In the genomic region with DNA sequence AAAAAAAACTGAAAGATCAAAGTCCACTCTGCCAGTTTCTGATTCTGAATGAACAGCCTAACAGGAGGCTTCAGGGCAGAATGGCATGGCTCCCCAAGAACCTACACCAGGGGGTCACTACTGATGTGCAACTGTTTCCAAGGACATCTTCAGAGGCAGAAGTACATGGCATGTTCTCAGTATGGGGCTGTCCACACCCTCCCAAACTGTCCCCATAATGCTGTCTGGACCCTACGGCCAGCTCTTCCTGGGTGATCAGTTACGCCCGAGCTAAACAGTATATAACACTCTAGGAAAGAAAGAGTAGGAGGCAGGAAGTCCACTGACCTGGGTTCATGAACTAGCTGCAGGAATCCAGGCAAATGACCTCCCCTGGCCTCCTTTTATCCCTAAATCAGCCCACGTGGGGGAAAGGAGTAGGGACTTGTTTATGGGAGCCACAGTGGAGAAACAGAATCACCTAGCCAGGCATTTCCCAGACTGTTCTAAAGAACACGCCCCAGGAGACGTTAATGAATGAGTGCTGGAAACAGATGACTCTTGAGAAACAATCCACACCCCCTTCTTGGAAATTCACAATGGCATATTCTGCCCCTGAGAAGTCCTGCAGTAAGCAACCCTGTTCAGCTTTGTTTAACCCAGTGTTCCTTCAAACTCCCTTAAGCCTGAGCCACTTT, we compare ENCODE assay signal across 8 cellular contexts. TPM values are rescaled to one million over a fixed set of nuclear protein-coding genes. Genes with fewer than 3 reads are reported as not detected.
A peak's percentile ranks its signal among the peaks of the same experiment; 100 is the strongest.
DNase-seq lines count a peak whose midpoint lies in the region; ATAC-seq and TF ChIP-seq lines count a peak whose summit lies in the region.

No MANE protein-coding gene starts in this region.

- H3K27ac ChIP-seq in endodermal cell (ENCODE audit: low read depth, low read length), result no peak overlapping the region

- H3K4me3 ChIP-seq in endodermal cell (ENCODE audit: low read length), result peak overlapping the region; percentile 75

- no peaks in the 10 kb centered on the region for H3K36me3 ChIP-seq in endodermal cell (ENCODE audit: control insufficient read depth, insufficient read depth, low read length)

- H3K9me3 ChIP-seq in endodermal cell (ENCODE audit: control insufficient read depth, low read length), result no peaks in the 10 kb centered on the region

- no peaks in the 10 kb centered on the region for H3K27me3 Mint-ChIP-seq in endodermal cell (ENCODE audit: insufficient read depth)
- no peaks in the 10 kb centered on the region for H3K27me3 Mint-ChIP-seq in natural killer cell treated with Interleukin-12 subunit alpha and Interleukin-12 subunit beta and Interleukin-15 and Interleukin-18, amount 100 ng/mL, for 72 hours

- H3K27ac Mint-ChIP-seq in endodermal cell, result peak overlapping the region; percentile 78
- peak overlapping the region; percentile 81 to 99 for H3K27ac Mint-ChIP-seq in natural killer cell treated with Interleukin-12 subunit alpha and Interleukin-12 subunit beta and Interleukin-15 and Interleukin-18, amount 100 ng/mL, for 72 hours

- in situ Hi-C loops in GM13976 (cut with MboI; ENCODE audit: low sequenced_read_pairs, unreplicated experiment), result no loop called here

- H3K36me3 Mint-ChIP-seq in endodermal cell (ENCODE audit: low read depth), result no peaks in the 10 kb centered on the region
- H3K36me3 Mint-ChIP-seq in natural killer cell treated with Interleukin-12 subunit alpha and Interleukin-12 subunit beta and Interleukin-15 and Interleukin-18, amount 100 ng/mL, for 72 hours, result no peaks in the 10 kb centered on the region

- ATAC-seq in natural killer cell treated with Interleukin-12 subunit alpha and Interleukin-12 subunit beta and Interleukin-15 and Interleukin-18, amount 100 ng/mL, for 72 hours, result no peak
- no peak for ATAC-seq in HG03565 (IDR thresholded peaks at IDR 0.05; ENCODE audit: unreplicated experiment)
- ATAC-seq in HG02970 (IDR thresholded peaks at IDR 0.05; ENCODE audit: low FRiP score, unreplicated experiment), result no peak

- H3K9me3 Mint-ChIP-seq in endodermal cell, result no peaks in the 10 kb centered on the region
- no peaks in the 10 kb centered on the region for H3K9me3 Mint-ChIP-seq in natural killer cell treated with Interleukin-12 subunit alpha and Interleukin-12 subunit beta and Interleukin-15 and Interleukin-18, amount 100 ng/mL, for 72 hours

- no peak overlapping the region for H3K9ac ChIP-seq in endodermal cell (ENCODE audit: extremely low read depth, low read length, poor library complexity, severe bottlenecking)

- H3K4me3 Mint-ChIP-seq in endodermal cell, result peak overlapping the region; percentile 67
- H3K4me3 Mint-ChIP-seq in natural killer cell treated with Interleukin-12 subunit alpha and Interleukin-12 subunit beta and Interleukin-15 and Interleukin-18, amount 100 ng/mL, for 72 hours, result peak overlapping the region; percentile 91

- peaks cover 30% of the 10 kb centered on the region for H3K4me1 ChIP-seq in endodermal cell (ENCODE audit: control insufficient read depth, insufficient read depth, low read length)

- peaks cover 72% of the 10 kb centered on the region for H3K4me1 Mint-ChIP-seq in endodermal cell
- peaks cover 67 to 77% of the 10 kb centered on the region in 2 donors for H3K4me1 Mint-ChIP-seq in natural killer cell treated with Interleukin-12 subunit alpha and Interleukin-12 subunit beta and Interleukin-15 and Interleukin-18, amount 100 ng/mL, for 72 hours (ENCODE audit: low read depth in 2 of 2)

- WGBS in endodermal cell (ENCODE audit: insufficient coverage in 1 of 2, insufficient read length in 1 of 2), 2 experiments, result 72 to 75% methylated on average over 3 to 6 of the region's 6 CpGs

- H3K27me3 ChIP-seq in endodermal cell (ENCODE audit: control insufficient read depth, insufficient read depth, low read length, poor library complexity, severe bottlenecking), result no peaks in the 10 kb centered on the region

- DNase-seq in AG08395 (ENCODE audit: low spot score) (peak; percentile 52), NCI-H2227 treated with DMSO at 0.1 percent for 48 hours (lab: John Stamatoyannopoulos, UW) (peak; percentile 48), endodermal cell (no peak), GM13976 (ENCODE audit: low spot score) (no peak), inferior parietal cortex (ENCODE audit: extremely low spot score) (no peak)
- no peak for DNase-seq in natural killer cell treated with Interleukin-12 subunit alpha and Interleukin-12 subunit beta and Interleukin-15 and Interleukin-18, amount 100 ng/mL, for 72 hours (ENCODE audit: low spot score)

- TF ChIP-seq CTCF in endodermal cell (conservative IDR thresholded peaks at IDR 0.05) (no peak), GM13976 (IDR thresholded peaks at IDR 0.05; ENCODE audit: borderline replicate concordance, control extremely low read depth, extremely low read depth, insufficient read depth, missing control alignments) (no peak)

RNA-seq across cellular contexts. Expression of gene TMBIM1, which starts 2.5 kb away (rescaled TPM):
- 10 to 100 TPM; 50.7 to 53.8 TPM for total RNA-seq in endodermal cell
- polyA plus RNA-seq in endodermal cell (2013, experiment 1 of 2), result 22.4 TPM
- polyA plus RNA-seq in endodermal cell (2013, experiment 2 of 2), result 17.2 TPM
- total RNA-seq in natural killer cell treated with Interleukin-12 subunit alpha and Interleukin-12 subunit beta and Interleukin-15 and Interleukin-18, amount 100 ng/mL, for 72 hours, result 10 to 100 TPM; 42.8 to 79.0 TPM

RNA-seq across cellular contexts. Expression of gene PNKD, which starts 19.5 kb away (rescaled TPM):
- total RNA-seq in endodermal cell, result 10 to 100 TPM; 33.9 to 39.6 TPM
- 46.6 TPM for polyA plus RNA-seq in endodermal cell (2013, experiment 1 of 2)
- polyA plus RNA-seq in endodermal cell (2013, experiment 2 of 2), result 42.6 TPM
- total RNA-seq in natural killer cell treated with Interleukin-12 subunit alpha and Interleukin-12 subunit beta and Interleukin-15 and Interleukin-18, amount 100 ng/mL, for 72 hours, result 10 to 100 TPM; 20.6 to 22.0 TPM

RNA-seq across cellular contexts. Expression of gene AAMP, which starts 19.8 kb away (rescaled TPM):
- 10 to 100 TPM; 89.2 to 97.2 TPM for total RNA-seq in endodermal cell
- polyA plus RNA-seq in endodermal cell (2013, experiment 1 of 2), result 59.9 TPM
- 54.7 TPM for polyA plus RNA-seq in endodermal cell (2013, experiment 2 of 2)
- total RNA-seq in natural killer cell treated with Interleukin-12 subunit alpha and Interleukin-12 subunit beta and Interleukin-15 and Interleukin-18, amount 100 ng/mL, for 72 hours, result 100 to 1,000 TPM in 1 of 2 donors, 10 to 100 TPM in 1; 75.6 to 104 TPM

RNA-seq across cellular contexts. Expression of gene GPBAR1, which starts 29.0 kb away (rescaled TPM):
- total RNA-seq in endodermal cell, result under 1 TPM; 0.18 TPM
- polyA plus RNA-seq in endodermal cell (2013, experiment 1 of 2), result 1.9 TPM
- 1.2 TPM for polyA plus RNA-seq in endodermal cell (2013, experiment 2 of 2)
- total RNA-seq in natural killer cell treated with Interleukin-12 subunit alpha and Interleukin-12 subunit beta and Interleukin-15 and Interleukin-18, amount 100 ng/mL, for 72 hours, result 1 to 10 TPM; 2.6 to 3.0 TPM

Comparison
In these comparisons a context has a peak if more than half of its experiments do, and no peak if none do; other contexts are left out.
1. DNase-seq: peak in AG08395 (single experiment) and NCI-H2227 treated with DMSO at 0.1 percent for 48 hours (single experiment); none in endodermal cell (single experiment), natural killer cell treated with Interleukin-12 subunit alpha and Interleukin-12 subunit beta and Interleukin-15 and Interleukin-18, amount 100 ng/mL, for 72 hours (single experiment), GM13976 (single experiment) and inferior parietal cortex (single experiment).